ENCODE assay signal across 1 cellular context in genomic region chr16:87474017-87474416, GRCh38.
TF ChIP-seq lines count a peak whose summit lies in the region.

No MANE protein-coding gene starts in this region.

TF ChIP-seq in HepG2, 621 proteins besides CTCF, POLR2A, EP300 and RAD21 (continued from another document):
- peak; percentile 57; the same call in 1 of the 2 replicates for TF ChIP-seq MNT (IDR thresholded peaks at IDR 0.05)
- TF ChIP-seq ZNF207 (IDR thresholded peaks at IDR 0.05; ENCODE audit: borderline replicate concordance), result no peak
- peak; percentile 16; the same call in 1 of the 2 replicates for TF ChIP-seq ZFX (CRISPR knock-in tag; IDR thresholded peaks at IDR 0.05; ENCODE audit: low read depth)
